In the genomic region with DNA sequence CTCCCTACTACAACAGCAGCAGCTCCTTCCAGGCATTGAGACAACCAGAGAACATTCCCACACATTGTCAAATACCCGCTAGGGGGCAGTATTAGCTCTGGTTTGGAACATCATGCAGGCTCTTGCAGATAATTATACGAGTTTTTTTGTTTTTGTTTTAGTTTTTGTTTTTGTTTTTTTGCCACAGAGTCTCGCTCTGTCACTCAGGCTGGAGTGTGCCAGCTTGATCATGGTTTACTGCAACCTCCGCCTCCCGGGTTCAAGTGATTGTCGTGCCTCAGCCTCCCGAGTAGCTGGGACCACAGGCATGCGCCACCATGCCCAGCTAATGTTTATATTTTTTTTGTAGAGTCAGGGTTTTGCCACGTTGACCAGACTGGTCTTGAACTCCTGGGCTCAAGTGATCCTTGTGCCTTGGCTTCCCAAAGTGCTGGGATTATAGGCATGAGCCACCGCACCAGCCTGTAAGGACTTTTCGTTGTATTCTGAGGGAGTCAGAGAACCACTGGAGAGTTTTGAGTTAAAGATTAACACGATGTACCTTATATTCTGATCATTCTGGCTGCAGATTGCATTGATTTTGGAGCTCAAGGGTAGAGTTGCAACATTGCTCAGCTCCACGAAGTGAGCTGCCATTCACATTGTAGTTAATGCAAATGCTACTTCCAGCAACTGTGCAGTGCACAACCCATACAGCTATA, we compare ENCODE assay signal across 8 cellular contexts. TPM values are rescaled to one million over a fixed set of nuclear protein-coding genes. Genes with fewer than 3 reads are reported as not detected.
DNase-seq lines count a peak whose midpoint lies in the region; ATAC-seq and TF ChIP-seq lines count a peak whose summit lies in the region.

No MANE protein-coding gene starts in this region.

- peak overlapping the region; percentile 7; the same call in 1 of the 2 replicates for H3K4me2 ChIP-seq in KMS-11

- H3K27me3 ChIP-seq in KMS-11 (ENCODE audit: insufficient read depth, low read depth) = no peaks in the 10 kb centered on the region
- H3K27me3 ChIP-seq in Panc1 (ENCODE audit: control insufficient read depth, insufficient read depth, low read length) = peaks cover 4% of the 10 kb centered on the region; the same call in 1 of the 2 replicates
- H3K27me3 ChIP-seq in left ventricle myocardium inferior (ENCODE audit: low read depth) = peaks cover 37% of the 10 kb centered on the region

- no peak overlapping the region for H3K9ac ChIP-seq in KMS-11

- TF ChIP-seq CTCF in KMS-11 (conservative IDR thresholded peaks at IDR 0.05; ENCODE audit: low read depth, low read length) (peak; percentile 88), Panc1 (IDR thresholded peaks at IDR 0.05) (peak; percentile 81), left ventricle myocardium inferior (IDR thresholded peaks at IDR 0.05; ENCODE audit: borderline replicate concordance) (peak; percentile 82)

- H3K4me1 ChIP-seq in KMS-11 (ENCODE audit: low read depth, poor library complexity, severe bottlenecking) (peaks cover 7% of the 10 kb centered on the region), Panc1 (ENCODE audit: control insufficient read depth, insufficient read depth, low read length) (no peaks in the 10 kb centered on the region), left ventricle myocardium inferior (no peaks in the 10 kb centered on the region)

- in situ Hi-C loops in Panc1 (cut with HindIII; ENCODE audit: low pct_unique_long_range_greater_than_20kb, low sequenced_read_pairs) = no loop called here

- peak overlapping the region; percentile 42 for H2AFZ ChIP-seq in KMS-11 (ENCODE audit: low read depth)

- intact Hi-C loops in Panc1 (cut with micrococcal nuclease; ENCODE audit: unreplicated experiment) (no loop called here), left ventricle myocardium inferior (cut with micrococcal nuclease) (no loop called here)

- CTCF ChIA-PET in Panc1 (lab: Charles Lee) = interaction anchor here (0.6 to 1.6 kb wide), 12 partner anchors 10 to 200 kb away, joined by 3 to 7 read pairs (median 4); partner anchors contain the start of genes CEACAM20 and PVR

- no peaks in the 10 kb centered on the region for H3K79me2 ChIP-seq in KMS-11 (ENCODE audit: insufficient read depth, low read depth)

- DNase-seq in EL (peak; percentile 79), Panc1 (ENCODE audit: low read depth, low spot score) (peak; percentile 38), amniotic epithelial cell (ENCODE audit: low read depth) (peak; percentile 77), left ventricle myocardium inferior (no peak), retina (peak; percentile 62)

- POLR2A ChIA-PET in Panc1 (lab: Charles Lee) = no interaction called here

- ATAC-seq in Panc1 (peak; percentile 94), GM18858 (IDR thresholded peaks at IDR 0.05; ENCODE audit: unreplicated experiment) (no peak), GM18861 (IDR thresholded peaks at IDR 0.05; ENCODE audit: unreplicated experiment) (no peak)

- H4K20me1 ChIP-seq in KMS-11 (ENCODE audit: insufficient read depth) = no peaks in the 10 kb centered on the region

- H3K27ac ChIP-seq in KMS-11 (no peak overlapping the region), Panc1 (ENCODE audit: low read length) (no peak overlapping the region), left ventricle myocardium inferior (replicated peaks) (no peak overlapping the region)

- H3K36me3 ChIP-seq in KMS-11 (ENCODE audit: insufficient read depth) = no peaks in the 10 kb centered on the region
- no peaks in the 10 kb centered on the region for H3K36me3 ChIP-seq in Panc1 (ENCODE audit: control insufficient read depth, insufficient read depth, low read length)
- H3K36me3 ChIP-seq in left ventricle myocardium inferior = no peaks in the 10 kb centered on the region

- H3K9me3 ChIP-seq in Panc1 (ENCODE audit: control insufficient read depth, insufficient read depth, low read depth, low read length) = no peaks in the 10 kb centered on the region
- H3K9me3 ChIP-seq in left ventricle myocardium inferior (replicated peaks) = no peaks in the 10 kb centered on the region

- no peak overlapping the region for H3K4me3 ChIP-seq in KMS-11 (IDR thresholded peaks at IDR 0.05; ENCODE audit: insufficient read depth, low read depth, low read length)
- no peak overlapping the region for H3K4me3 ChIP-seq in Panc1 (ENCODE audit: low read depth in 2 of 2, low read length in 2 of 2)
- no peak overlapping the region for H3K4me3 ChIP-seq in left ventricle myocardium inferior

- BruUV-seq in Panc1 (replicated peaks; lab: Mats Ljungman, UMichigan) = no TSS peak

RNA-seq across cellular contexts. Expression of gene CEACAM20, which starts 41.7 kb away (rescaled TPM):
- not detected for total RNA-seq in Panc1 (2021; ENCODE audit: unreplicated experiment)
- polyA plus RNA-seq in Panc1 (2012; ENCODE audit: insufficient read length) = not detected
- not detected for total RNA-seq in left ventricle myocardium inferior

RNA-seq across cellular contexts. Expression of gene IGSF23, which starts 42.2 kb away (rescaled TPM):
- total RNA-seq in Panc1 (2021; ENCODE audit: unreplicated experiment) = not detected
- not detected for polyA plus RNA-seq in Panc1 (2012; ENCODE audit: insufficient read length)
- total RNA-seq in left ventricle myocardium inferior = not detected
